ENCODE assay signal across 9 cellular contexts in the genomic region with DNA sequence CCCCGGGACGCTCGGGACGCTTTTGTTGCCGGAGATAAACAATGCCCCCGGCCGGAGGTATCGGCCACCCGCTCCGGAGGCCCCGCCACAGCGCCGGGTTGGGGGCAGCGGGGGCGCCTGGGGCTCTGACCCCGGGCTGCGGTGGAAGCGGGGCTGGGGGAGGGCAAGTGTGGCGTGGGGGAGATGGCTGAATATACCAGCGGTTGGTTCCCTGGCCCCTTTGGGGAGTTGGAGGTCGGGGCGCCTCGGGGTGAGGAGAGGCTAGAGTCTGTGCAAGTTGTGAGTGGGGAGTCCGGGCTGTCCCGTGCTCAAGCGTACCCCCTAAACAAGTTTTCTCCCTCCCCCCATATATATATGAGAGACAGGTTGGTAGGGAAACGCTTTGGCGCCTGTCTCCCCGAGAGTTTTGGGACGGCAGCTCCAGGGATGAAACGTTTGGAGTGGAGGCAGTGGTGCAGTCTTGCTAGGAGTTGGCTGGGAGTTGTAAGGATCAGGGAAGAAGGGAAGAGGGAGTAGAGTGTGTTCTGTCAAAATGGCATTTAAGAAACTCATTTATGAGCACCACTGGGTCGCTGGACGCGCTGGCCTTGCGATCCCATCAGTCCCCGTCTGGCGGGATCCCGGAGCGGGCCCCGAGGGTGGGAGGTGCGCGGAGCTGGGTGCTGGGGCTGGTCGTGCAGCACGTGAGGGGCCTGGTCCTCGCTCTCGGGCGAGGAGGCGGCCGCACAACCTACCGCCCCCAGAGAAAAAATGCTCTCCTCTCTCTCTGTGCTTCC. TPM values are rescaled to one million over a fixed set of nuclear protein-coding genes. Genes with fewer than 3 reads are reported as not detected.
DNase-seq lines count a peak whose midpoint lies in the region; ATAC-seq, FAIRE-seq and TF ChIP-seq lines count a peak whose summit lies in the region.
"Had no signal": no experiment of that assay in that cellular context is flagged by ENCODE, and none has a peak within 500 bp of the region (broad histone marks: within the 10 kb centered on the region; RNA-seq: fewer than 3 reads in every experiment).

No MANE protein-coding gene starts in this region.

- TF ChIP-seq CTCF in A549 (IDR thresholded peaks at IDR 0.05) (no peak), GM13976 (IDR thresholded peaks at IDR 0.05; ENCODE audit: borderline replicate concordance, control extremely low read depth, extremely low read depth, insufficient read depth, missing control alignments) (no peak), nephron (IDR thresholded peaks at IDR 0.05; ENCODE audit: unreplicated experiment in 3 of 3) (no peak)

- peak overlapping the region; percentile 94 for H3K4me2 ChIP-seq in A549

- H3K27ac ChIP-seq in A549, result peak overlapping the region; percentile 83 to 90

- no peaks in the 10 kb centered on the region for H3K9me3 ChIP-seq in A549
- H3K9me3 ChIP-seq in T-helper 17 cell (ENCODE audit: control insufficient read depth, low read length, poor library complexity, severe bottlenecking), result no peaks in the 10 kb centered on the region

- POLR2A ChIA-PET in A549 (lab: Yijun Ruan, JAX), result interaction anchor here (0.7 kb wide), 1 partner anchor 39 kb away, joined by 3 read pairs; no protein-coding TSS in a partner anchor

- H3K4me3 Mint-ChIP-seq in T-helper 17 cell (peak overlapping the region; percentile 92), nephron (peak overlapping the region; percentile 89 to 94 (median 93))

- 77% methylated on average over 32 of the region's 50 CpGs for WGBS in A549 (ENCODE audit: missing lambda C conversion rate)

- H3K4me1 Mint-ChIP-seq in T-helper 17 cell (peaks cover 20% of the 10 kb centered on the region), nephron (peaks cover 34% of the 10 kb centered on the region)

- CTCF ChIA-PET in A549 (lab: Yijun Ruan, JAX), result interaction anchor here (4.2 kb wide), 1 partner anchor 10 kb away, joined by 31 read pairs; no protein-coding TSS in a partner anchor

- no peak for FAIRE-seq in A549 (lab: Jason Lieb, UNC)
- FAIRE-seq: endometrium had no signal

- peak overlapping the region; percentile 43 for H3K27ac Mint-ChIP-seq in T-helper 17 cell
- H3K27ac Mint-ChIP-seq in nephron, result peak overlapping the region; percentile 25 to 91 (median 83)

- peaks cover 64% of the 10 kb centered on the region for H3K27me3 Mint-ChIP-seq in T-helper 17 cell
- no peaks in the 10 kb centered on the region for H3K27me3 Mint-ChIP-seq in nephron (ENCODE audit: low read depth)

- no peak for TF ChIP-seq POLR2A in A549 (IDR thresholded peaks at IDR 0.05; ENCODE audit: low read length)

- H3K9me3 Mint-ChIP-seq in nephron, result no peaks in the 10 kb centered on the region

- peak overlapping the region; percentile 89 for H3K4me3 ChIP-seq in A549

- TF ChIP-seq EP300 in A549 (IDR thresholded peaks at IDR 0.05), result no peak

- DNase-seq in A549 (ENCODE audit: low read depth in 1 of 2, low spot score in 1 of 2) (no peak), GM13976 (ENCODE audit: low spot score) (peak; percentile 49), T-helper 17 cell (no peak), H4 (ENCODE audit: low spot score) (no peak)

- peak; percentile 42 to 54; a peak in 5 of 6 replicates for ATAC-seq in A549
- ATAC-seq in T-helper 17 cell, result peak; percentile 20
- peak; percentile 11 for ATAC-seq in esophagus mucosa
- ATAC-seq in HG02938 (IDR thresholded peaks at IDR 0.05; ENCODE audit: unreplicated experiment), result no peak
- ATAC-seq in GM18870 (IDR thresholded peaks at IDR 0.05; ENCODE audit: unreplicated experiment), result no peak

- TF ChIP-seq RAD21 in A549 (conservative IDR thresholded peaks at IDR 0.05 in 1 of 2, IDR thresholded peaks at IDR 0.05 in 1 of 2), result no peak

- H3K36me3 Mint-ChIP-seq in T-helper 17 cell (ENCODE audit: low read depth) (peaks cover 10% of the 10 kb centered on the region), nephron (ENCODE audit: low read depth) (no peaks in the 10 kb centered on the region)

- in situ Hi-C loops in GM13976 (cut with MboI; ENCODE audit: low sequenced_read_pairs, unreplicated experiment), result no loop called here

- peaks cover 5% of the 10 kb centered on the region; the same call in 1 of the 3 replicates for H3K4me1 ChIP-seq in A549

TF ChIP-seq in A549, 52 proteins besides CTCF, POLR2A, EP300 and RAD21:
- TF ChIP-seq MAZ (IDR thresholded peaks at IDR 0.05; ENCODE audit: borderline replicate concordance, low read depth, low read length) (no peak), FOSL2 (IDR thresholded peaks at IDR 0.05) (no peak), FOSL2 (CRISPR knock-in tag; IDR thresholded peaks at IDR 0.05) (no peak), CEBPB (IDR thresholded peaks at IDR 0.05) (no peak), EHMT2 (IDR thresholded peaks at IDR 0.05; ENCODE audit: low read depth) (no peak), HOXB13 (CRISPR knock-in tag; IDR thresholded peaks at IDR 0.05; ENCODE audit: low read depth) (no peak), JUNB (IDR thresholded peaks at IDR 0.05) (no peak), ESRRA (IDR thresholded peaks at IDR 0.05; ENCODE audit: borderline replicate concordance, low read length) (no peak), EHF (CRISPR knock-in tag; IDR thresholded peaks at IDR 0.05) (no peak)
- TF ChIP-seq, protein P1, sequence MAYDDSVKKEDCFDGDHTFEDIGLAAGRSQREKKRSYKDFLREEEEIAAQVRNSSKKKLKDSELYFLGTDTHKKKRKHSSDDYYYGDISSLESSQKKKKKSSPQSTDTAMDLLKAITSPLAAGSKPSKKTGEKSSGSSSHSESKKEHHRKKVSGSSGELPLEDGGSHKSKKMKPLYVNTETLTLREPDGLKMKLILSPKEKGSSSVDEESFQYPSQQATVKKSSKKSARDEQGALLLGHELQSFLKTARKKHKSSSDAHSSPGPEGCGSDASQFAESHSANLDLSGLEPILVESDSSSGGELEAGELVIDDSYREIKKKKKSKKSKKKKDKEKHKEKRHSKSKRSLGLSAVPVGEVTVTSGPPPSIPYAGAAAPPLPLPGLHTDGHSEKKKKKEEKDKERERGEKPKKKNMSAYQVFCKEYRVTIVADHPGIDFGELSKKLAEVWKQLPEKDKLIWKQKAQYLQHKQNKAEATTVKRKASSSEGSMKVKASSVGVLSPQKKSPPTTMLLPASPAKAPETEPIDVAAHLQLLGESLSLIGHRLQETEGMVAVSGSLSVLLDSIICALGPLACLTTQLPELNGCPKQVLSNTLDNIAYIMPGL (CRISPR knock-in tag; IDR thresholded peaks at IDR 0.05; ENCODE audit: borderline replicate concordance), result no peak

RNA-seq across cellular contexts. Expression of a gene that starts 1.0 kb away (rescaled TPM):
- 1.7 and 1.8 TPM in 2 replicates for polyA plus RNA-seq in A549 (2011; rRNA removed)
- polyA plus RNA-seq in A549 (2012; cell fraction: cytosol; rRNA removed), result 0.25 and 0.34 TPM in 2 replicates
- polyA plus RNA-seq in A549 (2012; cell fraction: nucleus; rRNA removed), result 0.30 and 0.43 TPM in 2 replicates
- polyA plus RNA-seq in A549 (2017; fragmentation: RNase III; extraction: RNeasy Plus Mini Kit Qiagen cat#74134 plus additional on column Dnase treatment), result 0.45 to 0.49 TPM (median 0.45 TPM) in 3 replicates
- 4.5 and 5.4 TPM in 2 replicates for polyA minus RNA-seq in A549 (2011; rRNA and poly(A)+ RNA removed)
- total RNA-seq in T-helper 17 cell, result 1 to 10 TPM; 2.2 to 2.8 TPM
- total RNA-seq in esophagus mucosa, result 0.56 TPM
- 2.0 TPM in 2 replicates for total RNA-seq in H4 (2014; rRNA removed; shearing (Covaris generic))

RNA-seq across cellular contexts. Expression of a gene that starts 33.8 kb away (rescaled TPM):
- 14.0 and 19.6 TPM in 2 replicates for polyA plus RNA-seq in A549 (2011; rRNA removed)
- 4.2 and 5.3 TPM in 2 replicates for polyA plus RNA-seq in A549 (2012; cell fraction: cytosol; rRNA removed)
- 10.2 and 19.7 TPM in 2 replicates for polyA plus RNA-seq in A549 (2012; cell fraction: nucleus; rRNA removed)
- polyA plus RNA-seq in A549 (2017; fragmentation: RNase III; extraction: RNeasy Plus Mini Kit Qiagen cat#74134 plus additional on column Dnase treatment), result 8.3 to 9.4 TPM (median 8.3 TPM) in 3 replicates
- 21.0 and 30.1 TPM in 2 replicates for polyA minus RNA-seq in A549 (2011; rRNA and poly(A)+ RNA removed)
- total RNA-seq in T-helper 17 cell, result 10 to 100 TPM; 22.8 to 28.4 TPM
- total RNA-seq in esophagus mucosa, result 11.4 TPM
- 2.8 and 7.1 TPM in 2 replicates for total RNA-seq in H4 (2014; rRNA removed; shearing (Covaris generic))

Comparison
In these comparisons a context has a peak if more than half of its experiments do, and no peak if none do; other contexts are left out.
1. ATAC-seq: peak in A549 (2 of 2), T-helper 17 cell (single experiment) and esophagus mucosa (single experiment); none in HG02938 (single experiment) and GM18870 (single experiment).